13 cellular contexts compared by ENCODE assay signal in the genomic region with DNA sequence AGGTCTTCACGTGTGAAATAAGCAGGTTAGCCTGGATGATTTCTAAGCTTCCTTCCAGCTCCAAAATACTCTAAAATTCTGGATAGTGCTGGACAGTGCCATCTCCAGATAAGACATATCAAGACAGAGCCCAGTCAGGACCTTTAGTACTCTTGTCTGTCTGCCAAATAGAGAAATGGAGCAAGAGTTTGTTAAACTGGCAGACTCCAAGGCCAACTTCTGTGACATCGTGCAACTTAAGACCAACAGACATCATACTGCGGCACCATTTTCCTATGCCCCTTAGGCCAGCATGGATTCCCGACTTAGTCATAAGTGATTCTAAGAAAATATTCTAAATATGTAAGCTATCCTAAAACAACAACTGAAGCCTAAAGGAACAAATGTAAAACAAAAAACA.
DNase-seq lines count a peak whose midpoint lies in the region; ATAC-seq and TF ChIP-seq lines count a peak whose summit lies in the region.
"Had no signal": no experiment of that assay in that cellular context is flagged by ENCODE, and none has a peak within 500 bp of the region (broad histone marks: within the 10 kb centered on the region; RNA-seq: fewer than 3 reads in every experiment).

No MANE protein-coding gene starts in this region.

- H3K9me3 ChIP-seq in CD4-positive, alpha-beta T cell (ENCODE audit: control insufficient read depth, low read length), result no peaks in the 10 kb centered on the region
- no peaks in the 10 kb centered on the region for H3K9me3 ChIP-seq in psoas muscle

- no peak overlapping the region for H3K4me3 Mint-ChIP-seq in CD4-positive, alpha-beta T cell
- peak overlapping the region; percentile 35 for H3K4me3 Mint-ChIP-seq in activated T-helper 17 cell treated with anti-CD3 and anti-CD28 coated beads, Interleukin-2, amount 50 U/mL, for 72 hours

- H3K36me3 ChIP-seq in psoas muscle (ENCODE audit: insufficient read depth in 1 of 2, low read depth in 1 of 2), result no peaks in the 10 kb centered on the region

- no peak overlapping the region for H3K4me3 ChIP-seq in fibroblast of the aortic adventitia (ENCODE audit: low read depth, low read length)
- no peak overlapping the region for H3K4me3 ChIP-seq in psoas muscle
- H3K4me3 ChIP-seq: lung had no signal

- H3K4me1 ChIP-seq in psoas muscle, result peaks cover 99% of the 10 kb centered on the region

- no peak for ATAC-seq in CD4-positive, alpha-beta T cell (ENCODE audit: poor library complexity)
- ATAC-seq in activated T-helper 17 cell treated with anti-CD3 and anti-CD28 coated beads, Interleukin-2, amount 50 U/mL, for 72 hours (replicated peaks), result no peak
- ATAC-seq in psoas muscle (peak in 3 of 4 donors; percentile 50 to 71 (median 65)), GM21528 (IDR thresholded peaks at IDR 0.05; ENCODE audit: low FRiP score, unreplicated experiment) (no peak)

- no peak for TF ChIP-seq CTCF in CD4-positive, alpha-beta T cell (IDR thresholded peaks at IDR 0.05)
- TF ChIP-seq CTCF in fibroblast of the aortic adventitia (IDR thresholded peaks at IDR 0.05; ENCODE audit: insufficient read depth, low read length) (no peak), psoas muscle (IDR thresholded peaks at IDR 0.05) (no peak)

- no peaks in the 10 kb centered on the region for H3K27me3 ChIP-seq in CD4-positive, alpha-beta T cell (ENCODE audit: control insufficient read depth, insufficient read depth, low read length)
- H3K27me3 ChIP-seq in psoas muscle (ENCODE audit: insufficient read depth in 3 of 3, low read length in 2 of 3), result no peaks in the 10 kb centered on the region

- DNase-seq in CD4-positive, alpha-beta T cell, result no peak
- DNase-seq in fibroblast of the aortic adventitia (ENCODE audit: low read depth), result peak; percentile 73
- no peak for DNase-seq in psoas muscle
- no peak for DNase-seq in SW480 (ENCODE audit: low spot score)
- no peak for DNase-seq in activated CD4-positive, alpha-beta T cell treated with anti-CD3 and anti-CD28 coated beads for 1 hour
- no peak for DNase-seq in superior temporal gyrus (ENCODE audit: extremely low spot score)
- DNase-seq: NCI-H1436, retina had no signal

- peak overlapping the region; percentile 72 for H3K27ac Mint-ChIP-seq in CD4-positive, alpha-beta T cell
- H3K27ac Mint-ChIP-seq in activated T-helper 17 cell treated with anti-CD3 and anti-CD28 coated beads, Interleukin-2, amount 50 U/mL, for 72 hours, result no peak overlapping the region
- H3K27ac Mint-ChIP-seq: activated T-helper 2 cell treated with anti-CD3 and anti-CD28 coated beads, Interferon-gamma antibody, Interleukin-2, Interleukin-4, amounts not matched to agents 10 μg/mL and 5 μg/mL and 100 μg/mL, durations not matched to agents 14 hours and 24 hours and 36 hours had no signal

- peaks cover 3% of the 10 kb centered on the region for H3K36me3 Mint-ChIP-seq in CD4-positive, alpha-beta T cell (ENCODE audit: low read depth)
- H3K36me3 Mint-ChIP-seq in activated T-helper 17 cell treated with anti-CD3 and anti-CD28 coated beads, Interleukin-2, amount 50 U/mL, for 72 hours (ENCODE audit: low read depth), result no peaks in the 10 kb centered on the region

- CTCF ChIA-PET in CD4-positive, alpha-beta T cell (lab: Charles Lee), result interaction anchor here (0.7 to 1.3 kb wide), 2 partner anchors 33 to 277 kb away, joined by 3 to 4 read pairs; no protein-coding TSS in a partner anchor

- no peaks in the 10 kb centered on the region for H3K27me3 Mint-ChIP-seq in CD4-positive, alpha-beta T cell
- no peaks in the 10 kb centered on the region for H3K27me3 Mint-ChIP-seq in activated T-helper 17 cell treated with anti-CD3 and anti-CD28 coated beads, Interleukin-2, amount 50 U/mL, for 72 hours
- H3K27me3 Mint-ChIP-seq: CD4-positive, CD25-positive, alpha-beta regulatory T cell had no signal

- WGBS in psoas muscle, 3 donors, result 50 to 81% (median 52%) methylated on average over 4 of the region's 4 CpGs

- H3K27ac ChIP-seq in CD4-positive, alpha-beta T cell (ENCODE audit: low read depth, low read length), result no peak overlapping the region
- peak overlapping the region; percentile 43 for H3K27ac ChIP-seq in psoas muscle

- POLR2A ChIA-PET in CD4-positive, alpha-beta T cell (lab: Charles Lee), result interaction anchor here (1.7 kb wide), 1 partner anchor 14 kb away, joined by 11 read pairs; no protein-coding TSS in a partner anchor

- intact Hi-C loops in CD4-positive, alpha-beta T cell (cut with DNase I, micrococcal nuclease), result loop anchor here in 1 of 2 experiments (10.0 kb wide), 2 partner anchors 50 to 280 kb away; no protein-coding TSS in a partner anchor
- intact Hi-C loops in psoas muscle (cut with DNase I), result no loop called here

- no peaks in the 10 kb centered on the region for H3K9me3 Mint-ChIP-seq in CD4-positive, alpha-beta T cell
- H3K9me3 Mint-ChIP-seq in activated T-helper 17 cell treated with anti-CD3 and anti-CD28 coated beads, Interleukin-2, amount 50 U/mL, for 72 hours, result no peaks in the 10 kb centered on the region
- H3K9me3 Mint-ChIP-seq: activated T-helper 2 cell treated with anti-CD3 and anti-CD28 coated beads, Interferon-gamma antibody, Interleukin-2, Interleukin-4, amounts not matched to agents 10 μg/mL and 5 μg/mL and 100 μg/mL, durations not matched to agents 14 hours and 24 hours and 36 hours had no signal

- H3K4me1 Mint-ChIP-seq in CD4-positive, alpha-beta T cell (ENCODE audit: low read depth), result peaks cover 97% of the 10 kb centered on the region
- peaks cover 51% of the 10 kb centered on the region for H3K4me1 Mint-ChIP-seq in activated T-helper 17 cell treated with anti-CD3 and anti-CD28 coated beads, Interleukin-2, amount 50 U/mL, for 72 hours

Comparison
In these comparisons a context has a peak if more than half of its experiments do, and no peak if none do; other contexts are left out.
1. ATAC-seq: peak in psoas muscle (3 of 4); none in CD4-positive, alpha-beta T cell (single experiment), activated T-helper 17 cell treated with anti-CD3 and anti-CD28 coated beads, Interleukin-2, amount 50 U/mL, for 72 hours (single experiment) and GM21528 (single experiment).